14 cellular contexts compared by ENCODE assay signal in genomic region chr20:3494218-3494617, GRCh38. TPM values are rescaled to one million over a fixed set of nuclear protein-coding genes. Genes with fewer than 3 reads are reported as not detected.
A peak's percentile ranks its signal among the peaks of the same experiment; 100 is the strongest.
DNase-seq lines count a peak whose midpoint lies in the region; ATAC-seq and TF ChIP-seq lines count a peak whose summit lies in the region.
"Had no signal": no experiment of that assay in that cellular context is flagged by ENCODE, and none has a peak within 500 bp of the region (broad histone marks: within the 10 kb centered on the region; RNA-seq: fewer than 3 reads in every experiment).

No MANE protein-coding gene starts in this region.

- H3K4me3 ChIP-seq in HCT116 (replicated peaks in 1 of 2; ENCODE audit: low read depth in 1 of 2, low read length in 2 of 2) = no peak overlapping the region
- no peak overlapping the region for H3K4me3 ChIP-seq in OCI-LY7 (ENCODE audit: low read depth, low read length, poor library complexity, severe bottlenecking)
- no peak overlapping the region for H3K4me3 ChIP-seq in smooth muscle cell
- H3K4me3 ChIP-seq: BLaER1 treated with 17β-estradiol and CSF1 and Interleukin-3, amounts not matched to agents 10 nM and 100 nM had no signal

- H3K9me2 ChIP-seq in HCT116 (ENCODE audit: insufficient read depth) (no peaks in the 10 kb centered on the region), OCI-LY7 (ENCODE audit: insufficient read depth, low read length) (no peaks in the 10 kb centered on the region)

- H3K4me1 Mint-ChIP-seq in T-helper 2 cell treated with Interferon-gamma antibody and Interleukin-4, amounts not matched to agents 5 μg/mL and 100 μg/mL, for 36 hours (ENCODE audit: low read depth) = no peaks in the 10 kb centered on the region

- intact Hi-C loops in HCT116 (cut with micrococcal nuclease) (no loop called here), OCI-LY7 (cut with micrococcal nuclease; ENCODE audit: unreplicated experiment) (no loop called here)

- TF ChIP-seq CTCF in HCT116 (IDR thresholded peaks at IDR 0.05 in 2 of 3, conservative IDR thresholded peaks at IDR 0.05 in 1 of 3; ENCODE audit: borderline replicate concordance in 1 of 3, insufficient read depth in 1 of 3, low read depth in 2 of 3, low read length in 2 of 3) = peak in 2 of 3 experiments; percentile 37 to 41; a peak in 2 of 6 replicates
- TF ChIP-seq CTCF in OCI-LY7 (conservative IDR thresholded peaks at IDR 0.05; ENCODE audit: low read length) = peak; percentile 44; the same call in 1 of the 2 replicates
- no peak for TF ChIP-seq CTCF in smooth muscle cell (IDR thresholded peaks at IDR 0.05; ENCODE audit: borderline replicate concordance, insufficient read depth, poor library complexity, severe bottlenecking)
- TF ChIP-seq CTCF in RWPE1 (conservative IDR thresholded peaks at IDR 0.05; ENCODE audit: low read depth) = no peak

- H3K4me3 Mint-ChIP-seq in T-helper 2 cell treated with Interferon-gamma antibody and Interleukin-4, amounts not matched to agents 5 μg/mL and 100 μg/mL, for 36 hours = no peak overlapping the region

- CTCF ChIA-PET in HCT116 (lab: Charles Lee) = interaction anchor here (0.6 kb wide), 1 partner anchor 9 kb away, joined by 3 read pairs; no protein-coding TSS in a partner anchor
- CTCF ChIA-PET in OCI-LY7 (lab: Charles Lee; ENCODE audit: unreplicated experiment) = no interaction called here
- CTCF ChIA-PET in RWPE1 (lab: Yijun Ruan, JAX) = interaction anchor here (0.7 kb wide), 1 partner anchor 231 kb away, joined by 3 read pairs; no protein-coding TSS in a partner anchor

- no peaks in the 10 kb centered on the region for H3K27me3 Mint-ChIP-seq in T-helper 2 cell treated with Interferon-gamma antibody and Interleukin-4, amounts not matched to agents 5 μg/mL and 100 μg/mL, for 36 hours (ENCODE audit: low read depth)

- H3K36me3 ChIP-seq in HCT116 (ENCODE audit: control insufficient read depth in 1 of 2, insufficient read depth in 2 of 2, low read length in 2 of 2) (no peaks in the 10 kb centered on the region), OCI-LY7 (ENCODE audit: insufficient read depth, low read length) (no peaks in the 10 kb centered on the region), smooth muscle cell (ENCODE audit: low read depth) (no peaks in the 10 kb centered on the region)

- DNase-seq in NCI-H748 (lab: John Stamatoyannopoulos, UW; ENCODE audit: unreplicated experiment) (peak; percentile 36), NCI-H748 treated with DMSO at 0.1 percent for 48 hours (lab: John Stamatoyannopoulos, UW) (no peak), HCT116 (ENCODE audit: low read depth, low spot score) (no peak), OCI-LY7 (ENCODE audit: low spot score) (no peak), smooth muscle cell (lab: John Stamatoyannopoulos, UW; ENCODE audit: unreplicated experiment) (no peak), RWPE1 (ENCODE audit: low spot score) (no peak)
- DNase-seq in activated CD4-positive, alpha-beta T cell treated with anti-CD3 and anti-CD28 coated beads, Interleukin-2, amount 50 U/mL, for 1 hour = no peak
- DNase-seq in T-helper 2 cell treated with Interferon-gamma antibody and Interleukin-4, amounts not matched to agents 5 μg/mL and 100 μg/mL, for 36 hours (ENCODE audit: low spot score) = no peak
- DNase-seq: HCEC 1CT, MM.1S, NCI-H187, NCI-H510A, SHP77 treated with DMSO at 0.1 percent for 48 hours had no signal

- peaks cover 1% of the 10 kb centered on the region for H3K36me3 Mint-ChIP-seq in T-helper 2 cell treated with Interferon-gamma antibody and Interleukin-4, amounts not matched to agents 5 μg/mL and 100 μg/mL, for 36 hours (ENCODE audit: low read depth)

- WGBS in smooth muscle cell (ENCODE audit: low lambda C conversion rate) = 77% methylated on average over 1 of the region's 1 CpG

- H3K4me2 ChIP-seq in HCT116 (ENCODE audit: low read length) = no peak overlapping the region
- H3K4me2 ChIP-seq in OCI-LY7 (ENCODE audit: low read length) = no peak overlapping the region
- no peak overlapping the region for H3K4me2 ChIP-seq in smooth muscle cell
- H3K4me2 ChIP-seq: BLaER1 treated with 17β-estradiol and CSF1 and Interleukin-3, amounts not matched to agents 10 nM and 100 nM had no signal

- H3K9ac ChIP-seq in HCT116 (ENCODE audit: low read length) (no peak overlapping the region), smooth muscle cell (ENCODE audit: low read depth) (no peak overlapping the region)
- H3K9ac ChIP-seq: BLaER1 treated with 17β-estradiol and CSF1 and Interleukin-3, amounts not matched to agents 10 nM and 100 nM had no signal

- no peak overlapping the region for H3K27ac Mint-ChIP-seq in T-helper 2 cell treated with Interferon-gamma antibody and Interleukin-4, amounts not matched to agents 5 μg/mL and 100 μg/mL, for 36 hours

- peaks cover 17% of the 10 kb centered on the region for H3K79me2 ChIP-seq in HCT116 (ENCODE audit: insufficient read depth, low read length)
- no peaks in the 10 kb centered on the region for H3K79me2 ChIP-seq in OCI-LY7 (ENCODE audit: insufficient read depth, low read depth, low read length)
- H3K79me2 ChIP-seq in smooth muscle cell (ENCODE audit: low read depth) = peaks cover 36% of the 10 kb centered on the region

- H3F3A ChIP-seq in smooth muscle cell (ENCODE audit: low read depth) = no peaks in the 10 kb centered on the region

- BruUV-seq in HCT116 (replicated peaks; lab: Mats Ljungman, UMichigan) (no TSS peak), OCI-LY7 (replicated peaks; lab: Mats Ljungman, UMichigan) (no TSS peak)

- H3K27me3 ChIP-seq in HCT116 (ENCODE audit: insufficient read depth, low read length) = no peaks in the 10 kb centered on the region
- no peaks in the 10 kb centered on the region for H3K27me3 ChIP-seq in smooth muscle cell (ENCODE audit: low read depth)
- H3K27me3 ChIP-seq: BLaER1 treated with 17β-estradiol and CSF1 and Interleukin-3, amounts not matched to agents 10 nM and 100 nM had no signal

- peak; percentile 74 for ATAC-seq in HCT116

- RAD21 ChIA-PET in HCT116 (lab: Charles Lee; ENCODE audit: low non-redundant PET in 1 of 2, low total read pairs in 2 of 2, uncharacterized antibody in 2 of 2, unreplicated experiment in 2 of 2) = no interaction called here

- H3K27ac ChIP-seq in HCT116 (ENCODE audit: low read depth, low read length) (no peak overlapping the region), OCI-LY7 (ENCODE audit: low read depth, low read length, poor library complexity, severe bottlenecking) (no peak overlapping the region), smooth muscle cell (ENCODE audit: low read depth) (no peak overlapping the region), RWPE1 (no peak overlapping the region)
- H3K27ac ChIP-seq: BLaER1 treated with 17β-estradiol and CSF1 and Interleukin-3, amounts not matched to agents 10 nM and 100 nM had no signal

- POLR2A ChIA-PET in HCT116 (lab: Charles Lee) = no interaction called here
- POLR2A ChIA-PET in OCI-LY7 (lab: Charles Lee) = no interaction called here
- POLR2A ChIA-PET in RWPE1 (lab: Yijun Ruan, JAX; ENCODE audit: low non-redundant PET) = no interaction called here

- H4K20me1 ChIP-seq in HCT116 (ENCODE audit: insufficient read depth) (no peaks in the 10 kb centered on the region), OCI-LY7 (ENCODE audit: insufficient read depth, low read length) (no peaks in the 10 kb centered on the region), smooth muscle cell (ENCODE audit: low read depth) (peaks cover 45% of the 10 kb centered on the region)

- no peaks in the 10 kb centered on the region for H3K9me3 Mint-ChIP-seq in T-helper 2 cell treated with Interferon-gamma antibody and Interleukin-4, amounts not matched to agents 5 μg/mL and 100 μg/mL, for 36 hours

- no peak for TF ChIP-seq POLR2A in HCT116 (IDR thresholded peaks at IDR 0.05; ENCODE audit: borderline replicate concordance, extremely low read depth, insufficient read depth, insufficient read length)

- H2AFZ ChIP-seq in HCT116 (ENCODE audit: low read depth, low read length, poor library complexity, severe bottlenecking) (no peak overlapping the region), OCI-LY7 (ENCODE audit: low read length) (no peak overlapping the region), smooth muscle cell (ENCODE audit: low read depth) (no peak overlapping the region)

- TF ChIP-seq RAD21 in HCT116 (IDR thresholded peaks at IDR 0.05; ENCODE audit: low read depth) = 0 out of 2 replicates have a peak, but pooled peaks have one; percentile 4

- H3K9me3 ChIP-seq in HCT116 (ENCODE audit: control insufficient read depth in 1 of 2, insufficient read depth in 1 of 2, low read depth in 1 of 2, low read length in 2 of 2) = no peaks in the 10 kb centered on the region
- H3K9me3 ChIP-seq in OCI-LY7 (ENCODE audit: low read length) = no peaks in the 10 kb centered on the region
- H3K9me3 ChIP-seq in smooth muscle cell (replicated peaks; ENCODE audit: low read depth) = no peaks in the 10 kb centered on the region

- H3K4me1 ChIP-seq in HCT116 (ENCODE audit: control insufficient read depth in 1 of 2, insufficient read depth in 2 of 2, low read length in 2 of 2) (peaks cover 4 to 8% of the 10 kb centered on the region in 2 experiments; a peak in 2 of 4 replicates), OCI-LY7 (ENCODE audit: insufficient read depth, low read length, poor library complexity, severe bottlenecking) (no peaks in the 10 kb centered on the region), smooth muscle cell (ENCODE audit: low read depth) (no peaks in the 10 kb centered on the region)

TF ChIP-seq in HCT116, 20 proteins besides CTCF, POLR2A, EP300 and RAD21 (continues in another document):
- TF ChIP-seq SRF (IDR thresholded peaks at IDR 0.05; ENCODE audit: low read depth) = no peak
- no peak for TF ChIP-seq ELF1 (IDR thresholded peaks at IDR 0.05; ENCODE audit: borderline replicate concordance, low read depth)
- TF ChIP-seq, protein P1, sequence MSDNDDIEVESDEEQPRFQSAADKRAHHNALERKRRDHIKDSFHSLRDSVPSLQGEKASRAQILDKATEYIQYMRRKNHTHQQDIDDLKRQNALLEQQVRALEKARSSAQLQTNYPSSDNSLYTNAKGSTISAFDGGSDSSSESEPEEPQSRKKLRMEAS (IDR thresholded peaks at IDR 0.05) = no peak
- TF ChIP-seq SP1 (IDR thresholded peaks at IDR 0.05; ENCODE audit: low read depth) = no peak
- no peak for TF ChIP-seq ZNF274 (IDR thresholded peaks at IDR 0.05; ENCODE audit: low read depth, low read length)
- TF ChIP-seq JUND (IDR thresholded peaks at IDR 0.05) = no peak
- TF ChIP-seq FOSL1 (IDR thresholded peaks at IDR 0.05; ENCODE audit: low read depth) = no peak
- no peak for TF ChIP-seq TCF7L2 (IDR thresholded peaks at IDR 0.05; ENCODE audit: borderline replicate concordance, extremely low read depth, insufficient read depth, insufficient read length)
- no peak for TF ChIP-seq CEBPB (IDR thresholded peaks at IDR 0.05; ENCODE audit: low read depth)

RNA-seq across cellular contexts. Expression of gene ATRN, which starts 23.4 kb away (rescaled TPM):
- 24.4 TPM for total RNA-seq in HCT116 (2021; ENCODE audit: unreplicated experiment)
- polyA plus RNA-seq in HCT116 (2012) = 17.5 and 17.9 TPM in 2 replicates
- total RNA-seq in OCI-LY7 (2014; rRNA removed; shearing (Covaris generic)) = 0.03 and 0.09 TPM in 2 replicates
- 3.7 and 4.5 TPM in 2 replicates for total RNA-seq in OCI-LY7 (2022)
- total RNA-seq in smooth muscle cell = 44.0 and 47.3 TPM in 2 replicates
- 14.0 and 17.9 TPM in 2 replicates for polyA plus RNA-seq in smooth muscle cell

Comparison
In these comparisons a context has a peak if more than half of its experiments do, and no peak if none do; other contexts are left out.
1. CTCF ChIP-seq: peak in HCT116 (2 of 3) and OCI-LY7 (single experiment); none in smooth muscle cell (single experiment) and RWPE1 (single experiment).